In genomic region chr20:50330504-50331313, GRCh38 we compare ENCODE assay signal across 1 cellular context.
TF ChIP-seq lines count a peak whose summit lies in the region.

No MANE protein-coding gene starts in this region.

TF ChIP-seq in HepG2, 621 proteins besides CTCF, POLR2A, EP300 and RAD21 (continued from another document):
- TF ChIP-seq ZXDC (CRISPR knock-in tag; IDR thresholded peaks at IDR 0.05): 0 out of 2 replicates have a peak, but pooled peaks have one; percentile 16
- no peak for TF ChIP-seq MED8 (CRISPR knock-in tag; IDR thresholded peaks at IDR 0.05; ENCODE audit: insufficient replicate concordance)
- 0 out of 2 replicates have a peak, but pooled peaks have one; percentile 22 for TF ChIP-seq MAFG (CRISPR knock-in tag; IDR thresholded peaks at IDR 0.05)
- TF ChIP-seq ZNF580 (CRISPR knock-in tag; IDR thresholded peaks at IDR 0.05; ENCODE audit: borderline replicate concordance, low read depth): 0 out of 2 replicates have a peak, but pooled peaks have one; percentile 23
- no peak for TF ChIP-seq SOX6 (IDR thresholded peaks at IDR 0.05)
- peak; percentile 91 for TF ChIP-seq SOX6 (CRISPR knock-in tag; IDR thresholded peaks at IDR 0.05)
- TF ChIP-seq NR2F2 (IDR thresholded peaks at IDR 0.05; ENCODE audit: borderline replicate concordance, low read depth): no peak
- peak; percentile 76; the same call in 1 of the 2 replicates for TF ChIP-seq SAP130 (CRISPR knock-in tag; IDR thresholded peaks at IDR 0.05; ENCODE audit: low read depth)
- TF ChIP-seq SPEN (CRISPR knock-in tag; IDR thresholded peaks at IDR 0.05; ENCODE audit: low read depth): peak; percentile 36; the same call in 1 of the 2 replicates
- TF ChIP-seq ATF7 (IDR thresholded peaks at IDR 0.05): no peak
- 0 out of 2 replicates have a peak, but pooled peaks have one; percentile 31 for TF ChIP-seq ATF7 (CRISPR knock-in tag; IDR thresholded peaks at IDR 0.05)
- TF ChIP-seq TAF1 (CRISPR knock-in tag; IDR thresholded peaks at IDR 0.05): 0 out of 2 replicates have a peak, but pooled peaks have one; percentile 20
- peak; percentile 70 for TF ChIP-seq HNF4A (CRISPR knock-in tag; IDR thresholded peaks at IDR 0.05)
- TF ChIP-seq ZNF790 (CRISPR knock-in tag; IDR thresholded peaks at IDR 0.05; ENCODE audit: borderline replicate concordance): no peak
- no peak for TF ChIP-seq ZNF546 (CRISPR knock-in tag; conservative IDR thresholded peaks at IDR 0.05)
- no peak for TF ChIP-seq ZFP1 (CRISPR knock-in tag; IDR thresholded peaks at IDR 0.05)
- peak; percentile 21; the same call in 1 of the 2 replicates for TF ChIP-seq ZSCAN21 (CRISPR knock-in tag; IDR thresholded peaks at IDR 0.05; ENCODE audit: borderline replicate concordance)
